In the genomic region with DNA sequence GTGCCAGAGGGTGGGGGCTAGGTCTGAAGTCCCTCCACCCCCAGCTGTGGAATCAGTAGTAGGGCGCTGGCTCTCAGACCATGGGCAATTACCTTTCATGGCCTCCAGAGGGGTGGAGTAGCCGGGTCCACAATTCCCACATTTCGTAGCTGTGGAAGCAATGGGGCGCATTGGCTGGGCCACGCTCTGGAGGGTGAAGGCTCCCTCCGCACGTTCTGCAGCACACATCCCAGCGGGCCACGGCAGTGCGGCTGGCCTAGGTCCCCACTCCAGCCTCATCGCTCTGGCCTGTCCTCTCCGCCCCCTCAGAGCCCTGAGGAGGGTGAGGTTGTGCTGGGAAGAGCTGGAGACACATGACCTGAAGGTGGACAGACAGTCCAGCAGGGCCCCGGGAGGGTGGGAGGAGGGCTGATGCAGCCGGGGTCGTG, we compare ENCODE assay signal across 21 cellular contexts. TPM values are rescaled to one million over a fixed set of nuclear protein-coding genes. Genes with fewer than 3 reads are reported as not detected.
A peak's percentile ranks its signal among the peaks of the same experiment; 100 is the strongest.
DNase-seq lines count a peak whose midpoint lies in the region; ATAC-seq and TF ChIP-seq lines count a peak whose summit lies in the region.
"Had no signal": no experiment of that assay in that cellular context is flagged by ENCODE, and none has a peak within 500 bp of the region (broad histone marks: within the 10 kb centered on the region; RNA-seq: fewer than 3 reads in every experiment).

No MANE protein-coding gene starts in this region.

- no peak for ATAC-seq in lower lobe of right lung
- ATAC-seq: activated CD8-positive, alpha-beta memory T cell treated with anti-CD3 and anti-CD28 coated beads, Interleukin-2, amount 10 ng/mL, durations not matched to agents 7 days and 5 days; effector memory CD8-positive, alpha-beta T cell; stimulated activated memory B cell treated with anti-CD40 and anti-IgM and Interleukin-4, amounts not matched to agents 10 μg/mL and 1 μg/mL and 100 μg/mL, for 72 hours had no signal

- POLR2A ChIA-PET in HEK293 (lab: Yijun Ruan, JAX) = interaction anchor here (0.8 kb wide), 1 partner anchor 29 kb away, joined by 4 read pairs; the partner anchor contains the start of gene PSMB4

- peaks cover 12% of the 10 kb centered on the region for H3K4me1 ChIP-seq in HEK293 (ENCODE audit: control insufficient read depth, insufficient read depth, low read length)
- H3K4me1 ChIP-seq in ascending aorta = peaks cover 15 to 34% of the 10 kb centered on the region in 2 donors
- H3K4me1 ChIP-seq in lower lobe of right lung = peaks cover 49% of the 10 kb centered on the region
- H3K4me1 ChIP-seq in tibial artery = peaks cover 0 to 60% (median 44%) of the 10 kb centered on the region in 4 donors

- H3K9me3 ChIP-seq in HEK293 (ENCODE audit: control insufficient read depth, insufficient read depth, low read depth, low read length) (no peaks in the 10 kb centered on the region), ascending aorta (no peaks in the 10 kb centered on the region), lower lobe of right lung (no peaks in the 10 kb centered on the region), tibial artery (no peaks in the 10 kb centered on the region)

- peaks cover 0 to 48% of the 10 kb centered on the region in 2 experiments; a peak in 2 of 3 replicates for H3K36me3 ChIP-seq in HEK293 (ENCODE audit: control insufficient read depth in 2 of 2, insufficient read depth in 1 of 2, low read length in 2 of 2)
- H3K36me3 ChIP-seq in ascending aorta = peaks cover 17 to 21% of the 10 kb centered on the region in 2 donors
- peaks cover 49% of the 10 kb centered on the region for H3K36me3 ChIP-seq in lower lobe of right lung
- H3K36me3 ChIP-seq in tibial artery = peaks cover 18 to 36% (median 31%) of the 10 kb centered on the region in 3 donors
- H3K36me3 ChIP-seq: neural progenitor cell had no signal

- DNase-seq in ascending aorta (ENCODE audit: low spot score in 2 of 2) (no peak), lower lobe of right lung (no peak), tibial artery (no peak), NOMO-1 treated with DMSO at 0.1 percent for 48 hours (lab: John Stamatoyannopoulos, UW; ENCODE audit: unreplicated experiment) (no peak), GOT3 (lab: John Stamatoyannopoulos, UW) (no peak), NCI-H2196 treated with DMSO at 0.1 percent for 48 hours (lab: John Stamatoyannopoulos, UW; ENCODE audit: unreplicated experiment) (no peak)
- DNase-seq: activated CD4-positive, alpha-beta T cell treated with anti-CD3 and anti-CD28 coated beads for 1 hour; activated CD8-positive, alpha-beta memory T cell treated with anti-CD3 and anti-CD28 coated beads, Interleukin-2, amount 10 ng/mL, durations not matched to agents 7 days and 5 days; activated effector memory CD4-positive, alpha-beta T cell treated with Interleukin-2 at 50 U/mL for 16 hours; central memory CD4-positive, alpha-beta T cell; effector memory CD8-positive, alpha-beta T cell; EL; Karpas-422; kidney glomerular epithelial cell; NCI-H774; PC-9; T-helper 9 cell had no signal

- CTCF ChIA-PET in HEK293 (lab: Yijun Ruan, JAX) = interaction anchor here (1.2 to 1.7 kb wide), 2 partner anchors 28 to 29 kb away, joined by 4 to 11 read pairs; no protein-coding TSS in a partner anchor

- H3K27ac ChIP-seq in HEK293 (ENCODE audit: extremely low read depth, low read depth, low read length) = no peak overlapping the region
- peak overlapping the region; percentile 71 to 79 for H3K27ac ChIP-seq in ascending aorta
- peak overlapping the region; percentile 76 for H3K27ac ChIP-seq in lower lobe of right lung
- peak overlapping the region; percentile 71 to 88 for H3K27ac ChIP-seq in tibial artery
- H3K27ac ChIP-seq: neural progenitor cell, PC-9, SK-N-MC had no signal

- intact Hi-C loops in ascending aorta (cut with DNase I) (no loop called here), lower lobe of right lung (cut with DNase I) (no loop called here), tibial artery (cut with DNase I; ENCODE audit: low total_unique reads) (no loop called here)

- TF ChIP-seq CTCF in HEK293 (tag by site-specific recombination; IDR thresholded peaks at IDR 0.05) (no peak), ascending aorta (IDR thresholded peaks at IDR 0.05) (no peak), lower lobe of right lung (IDR thresholded peaks at IDR 0.05) (no peak), tibial artery (IDR thresholded peaks at IDR 0.05) (no peak)

- no peak overlapping the region for H3K4me3 ChIP-seq in HEK293 (ENCODE audit: low read depth, low read length)
- H3K4me3 ChIP-seq in ascending aorta = peak overlapping the region in 1 of 2 donors; percentile 20
- H3K4me3 ChIP-seq in lower lobe of right lung = peak overlapping the region; percentile 70
- H3K4me3 ChIP-seq in tibial artery = no peak overlapping the region
- H3K4me3 ChIP-seq: neural progenitor cell, PC-9, SK-N-MC had no signal

- H3K27me3 ChIP-seq in ascending aorta = no peaks in the 10 kb centered on the region
- no peaks in the 10 kb centered on the region for H3K27me3 ChIP-seq in lower lobe of right lung (ENCODE audit: low read depth)
- no peaks in the 10 kb centered on the region for H3K27me3 ChIP-seq in tibial artery
- H3K27me3 ChIP-seq: neural progenitor cell had no signal

TF ChIP-seq in HEK293, 187 proteins besides CTCF, POLR2A, EP300 and RAD21:
- TF ChIP-seq SETDB1 (IDR thresholded peaks at IDR 0.05; ENCODE audit: insufficient read length, low read length) (no peak), ZBTB7A (tag by site-specific recombination; IDR thresholded peaks at IDR 0.05; ENCODE audit: low read depth) (no peak), KLF1 (tag by site-specific recombination; IDR thresholded peaks at IDR 0.05) (peak; percentile 72), ZNF132 (tag by site-specific recombination; IDR thresholded peaks at IDR 0.05; ENCODE audit: borderline replicate concordance) (no peak)
- TF ChIP-seq, protein P1, sequence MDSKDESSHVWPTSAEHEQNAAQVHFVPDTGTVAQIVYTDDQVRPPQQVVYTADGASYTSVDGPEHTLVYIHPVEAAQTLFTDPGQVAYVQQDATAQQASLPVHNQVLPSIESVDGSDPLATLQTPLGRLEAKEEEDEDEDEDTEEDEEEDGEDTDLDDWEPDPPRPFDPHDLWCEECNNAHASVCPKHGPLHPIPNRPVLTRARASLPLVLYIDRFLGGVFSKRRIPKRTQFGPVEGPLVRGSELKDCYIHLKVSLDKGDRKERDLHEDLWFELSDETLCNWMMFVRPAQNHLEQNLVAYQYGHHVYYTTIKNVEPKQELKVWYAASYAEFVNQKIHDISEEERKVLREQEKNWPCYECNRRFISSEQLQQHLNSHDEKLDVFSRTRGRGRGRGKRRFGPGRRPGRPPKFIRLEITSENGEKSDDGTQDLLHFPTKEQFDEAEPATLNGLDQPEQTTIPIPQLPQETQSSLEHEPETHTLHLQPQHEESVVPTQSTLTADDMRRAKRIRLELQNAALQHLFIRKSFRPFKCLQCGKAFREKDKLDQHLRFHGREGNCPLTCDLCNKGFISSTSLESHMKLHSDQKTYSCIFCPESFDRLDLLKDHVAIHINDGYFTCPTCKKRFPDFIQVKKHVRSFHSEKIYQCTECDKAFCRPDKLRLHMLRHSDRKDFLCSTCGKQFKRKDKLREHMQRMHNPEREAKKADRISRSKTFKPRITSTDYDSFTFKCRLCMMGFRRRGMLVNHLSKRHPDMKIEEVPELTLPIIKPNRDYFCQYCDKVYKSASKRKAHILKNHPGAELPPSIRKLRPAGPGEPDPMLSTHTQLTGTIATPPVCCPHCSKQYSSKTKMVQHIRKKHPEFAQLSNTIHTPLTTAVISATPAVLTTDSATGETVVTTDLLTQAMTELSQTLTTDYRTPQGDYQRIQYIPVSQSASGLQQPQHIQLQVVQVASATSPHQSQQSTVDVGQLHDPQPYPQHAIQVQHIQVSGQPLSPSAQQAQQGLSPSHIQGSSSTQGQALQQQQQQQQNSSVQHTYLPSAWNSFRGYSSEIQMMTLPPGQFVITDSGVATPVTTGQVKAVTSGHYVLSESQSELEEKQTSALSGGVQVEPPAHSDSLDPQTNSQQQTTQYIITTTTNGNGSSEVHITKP (tag by site-specific recombination; IDR thresholded peaks at IDR 0.05) = no peak

RNA-seq across cellular contexts. Expression of gene SELENBP1, which starts 2.9 kb away (rescaled TPM):
- total RNA-seq in ascending aorta (102 TPM), lower lobe of right lung (413 TPM)
- total RNA-seq: activated CD8-positive, alpha-beta memory T cell treated with anti-CD3 and anti-CD28 coated beads, Interleukin-2, amount 10 ng/mL, durations not matched to agents 7 days and 5 days had no signal

RNA-seq across cellular contexts. Expression of gene RFX5, which starts 22.6 kb away (rescaled TPM):
- total RNA-seq in ascending aorta = 8.4 TPM
- total RNA-seq in lower lobe of right lung = 57.6 TPM

RNA-seq across cellular contexts. Expression of gene PSMB4, which starts 29.7 kb away (rescaled TPM):
- total RNA-seq in ascending aorta (320 TPM), lower lobe of right lung (177 TPM)

RNA-seq across cellular contexts. Expression of gene PI4KB, which starts 42.4 kb away (rescaled TPM):
- total RNA-seq in ascending aorta (94.8 TPM), lower lobe of right lung (66.0 TPM)
